ENCODE assay signal across 1 cellular context in genomic region chr1:23126801-23127200, GRCh38.
TF ChIP-seq lines count a peak whose summit lies in the region.

No MANE protein-coding gene starts in this region.

TF ChIP-seq in A549, 52 proteins besides CTCF, POLR2A, EP300 and RAD21 (continued from another document):
- no peak for TF ChIP-seq REST (IDR thresholded peaks at IDR 0.05)
- no peak for TF ChIP-seq KDM5A (IDR thresholded peaks at IDR 0.05)
- no peak for TF ChIP-seq PBX3 (IDR thresholded peaks at IDR 0.05)
- no peak for TF ChIP-seq RFX5 (IDR thresholded peaks at IDR 0.05)
- TF ChIP-seq USF2 (IDR thresholded peaks at IDR 0.05), result no peak
